In genomic region chr1:212295579-212295978, GRCh38 we compare ENCODE assay signal across 1 cellular context.
TF ChIP-seq lines count a peak whose summit lies in the region.

No MANE protein-coding gene starts in this region.

TF ChIP-seq in GM12891, 5 proteins besides CTCF, POLR2A, EP300 and RAD21 (continued from another document):
- TF ChIP-seq POLR2AphosphoS5 (IDR thresholded peaks at IDR 0.05; ENCODE audit: low read depth, low read length): no peak
- no peak for TF ChIP-seq TAF1 (IDR thresholded peaks at IDR 0.05; ENCODE audit: low read depth, low read length)
